29 cellular contexts compared by ENCODE assay signal in genomic region chr5:122377023-122377422, GRCh38.
A peak's percentile ranks its signal among the peaks of the same experiment; 100 is the strongest.
DNase-seq lines count a peak whose midpoint lies in the region; ATAC-seq, FAIRE-seq and TF ChIP-seq lines count a peak whose summit lies in the region.
"Had no signal": no experiment of that assay in that cellular context is flagged by ENCODE, and none has a peak within 500 bp of the region (broad histone marks: within the 10 kb centered on the region; RNA-seq: fewer than 3 reads in every experiment).

No MANE protein-coding gene starts in this region.

- DNase-seq in Right ventricle myocardium inferior (ENCODE audit: missing footprints) (no peak), cardiac septum (ENCODE audit: low spot score) (no peak), SKM-1 (lab: John Stamatoyannopoulos, UW; ENCODE audit: unreplicated experiment) (peak; percentile 24), fibroblast of pulmonary artery (ENCODE audit: low read depth) (peak; percentile 49), KBM-7 (no peak), pancreas (no peak), trophoblast cell (no peak), T-helper 9 cell (no peak)
- DNase-seq: activated CD4-positive, alpha-beta T cell treated with anti-CD3 and anti-CD28 coated beads, Interleukin-2, amount 50 U/mL, for 4 hours; activated naive CD4-positive, alpha-beta T cell treated with anti-CD3 and anti-CD28 coated beads for 36 hours; amniotic stem cell; BE2C; CD8-positive, alpha-beta memory T cell; cortex of kidney; effector memory CD8-positive, alpha-beta T cell; erythroblast; hippocampal formation; midbrain; naive thymus-derived CD4-positive, alpha-beta T cell; NCI-H1417; NCI-H2081; NCI-H345; NCI-H748 treated with DMSO at 0.1 percent for 48 hours; stimulated activated naive CD8-positive, alpha-beta T cell treated with anti-CD3 and anti-CD28 coated beads, Interleukin-15, Interleukin-2, amounts not matched to agents 100 U/mL and 50 U/mL, for 24 hours had no signal

- H4K12ac ChIP-seq in trophoblast cell (ENCODE audit: low read depth, low read length) = no peak overlapping the region

- H3K79me1 ChIP-seq in trophoblast cell (ENCODE audit: low read length) = no peaks in the 10 kb centered on the region

- peak; percentile 68 for ATAC-seq in Right ventricle myocardium inferior
- ATAC-seq in pancreas = no peak
- ATAC-seq: A549; effector memory CD8-positive, alpha-beta T cell; naive thymus-derived CD4-positive, alpha-beta T cell; stimulated activated naive CD8-positive, alpha-beta T cell treated with anti-CD3 and anti-CD28 coated beads, Interleukin-15, Interleukin-2, amounts not matched to agents 100 U/mL and 50 U/mL, for 24 hours; WTC11 had no signal

- H2AFZ ChIP-seq in trophoblast cell (ENCODE audit: insufficient read depth, low read length, poor library complexity) = no peak overlapping the region

- H3K4me3 ChIP-seq in fibroblast of pulmonary artery (replicated peaks; ENCODE audit: low read depth, low read length) (no peak overlapping the region), pancreas (no peak overlapping the region), trophoblast cell (ENCODE audit: low read depth, low read length) (no peak overlapping the region)
- H3K4me3 ChIP-seq: A549, thoracic aorta had no signal

- H4K8ac ChIP-seq in trophoblast cell (ENCODE audit: low read depth, low read length) = no peak overlapping the region

- no peaks in the 10 kb centered on the region for H3K9me3 ChIP-seq in pancreas
- no peaks in the 10 kb centered on the region for H3K9me3 ChIP-seq in trophoblast cell (ENCODE audit: insufficient read depth, low read depth, low read length)
- H3K9me3 ChIP-seq: A549, BE2C, thoracic aorta had no signal

- H2BK12ac ChIP-seq in trophoblast cell (ENCODE audit: low read length) = no peak overlapping the region

- no peak overlapping the region for H4K91ac ChIP-seq in trophoblast cell (ENCODE audit: low read depth, low read length)

- no peak overlapping the region for H3K14ac ChIP-seq in trophoblast cell (ENCODE audit: low read length)

- H3K18ac ChIP-seq in trophoblast cell (ENCODE audit: low read length) = no peak overlapping the region

- intact Hi-C loops in Right ventricle myocardium inferior (cut with DNase I) (no loop called here), cardiac septum (cut with DNase I) (no loop called here), pancreas (cut with DNase I) (no loop called here)

- H3K36me3 ChIP-seq in pancreas (no peaks in the 10 kb centered on the region), trophoblast cell (ENCODE audit: control insufficient read depth in 1 of 2, insufficient read depth in 2 of 2, low read length in 2 of 2) (no peaks in the 10 kb centered on the region)
- H3K36me3 ChIP-seq: BE2C, thoracic aorta had no signal

- in situ Hi-C loops in KBM-7 (cut with MboI; ENCODE audit: low pct_unique_long_range_greater_than_20kb, low sequenced_read_pairs) = no loop called here

- H2BK120ac ChIP-seq in trophoblast cell (ENCODE audit: insufficient read depth, low read length, poor library complexity) = no peak overlapping the region

- TF ChIP-seq CTCF in fibroblast of pulmonary artery (IDR thresholded peaks at IDR 0.05; ENCODE audit: low read length, missing control alignments) (no peak), pancreas (IDR thresholded peaks at IDR 0.05) (no peak)

- no peak for FAIRE-seq in pancreas (lab: Jason Lieb, UNC)
- FAIRE-seq: A549, H1, islet of Langerhans had no signal

- 60 to 68% methylated on average over 1 of the region's 1 CpG for WGBS in pancreas, 2 donors
- WGBS in trophoblast cell (ENCODE audit: extremely low coverage, insufficient coverage, insufficient read length) = no CpG with 5 or more reads among the region's 1 CpG

- no peak overlapping the region for H3K23ac ChIP-seq in trophoblast cell (ENCODE audit: low read length)

- no peak overlapping the region for H3K9ac ChIP-seq in trophoblast cell (ENCODE audit: low read length)

- H3K27me3 ChIP-seq in pancreas = no peaks in the 10 kb centered on the region
- no peaks in the 10 kb centered on the region for H3K27me3 ChIP-seq in trophoblast cell (ENCODE audit: insufficient read depth, low read length)
- H3K27me3 ChIP-seq: BE2C had no signal

- H3K4me1 ChIP-seq in pancreas (no peaks in the 10 kb centered on the region), trophoblast cell (ENCODE audit: control insufficient read depth in 1 of 2, insufficient read depth in 2 of 2, low read length in 2 of 2) (no peaks in the 10 kb centered on the region)
- H3K4me1 ChIP-seq: A549, BE2C had no signal

- H3K79me2 ChIP-seq in trophoblast cell (ENCODE audit: control insufficient read depth, insufficient read depth, low read length, poor library complexity) = no peaks in the 10 kb centered on the region

- no peak overlapping the region for H2AK5ac ChIP-seq in trophoblast cell (ENCODE audit: low read length)

- H2BK5ac ChIP-seq in trophoblast cell (ENCODE audit: low read depth, low read length, poor library complexity) = no peak overlapping the region

- H3K27ac ChIP-seq in pancreas (no peak overlapping the region), trophoblast cell (ENCODE audit: low read depth, low read length) (no peak overlapping the region)
- H3K27ac ChIP-seq: A549, thoracic aorta had no signal

- no peak overlapping the region for H3K4ac ChIP-seq in trophoblast cell (ENCODE audit: low read depth, low read length)

- H3K4me2 ChIP-seq in trophoblast cell (ENCODE audit: low read length) = no peak overlapping the region
- H3K4me2 ChIP-seq: A549 had no signal

Comparison
In these comparisons a context has a peak if more than half of its experiments do, and no peak if none do; other contexts are left out.
1. DNase-seq: peak in SKM-1 (single experiment) and fibroblast of pulmonary artery (single experiment); none in Right ventricle myocardium inferior (single experiment), cardiac septum (single experiment), KBM-7 (single experiment), pancreas (0 of 6), trophoblast cell (0 of 2) and T-helper 9 cell (single experiment).